In the genomic region with DNA sequence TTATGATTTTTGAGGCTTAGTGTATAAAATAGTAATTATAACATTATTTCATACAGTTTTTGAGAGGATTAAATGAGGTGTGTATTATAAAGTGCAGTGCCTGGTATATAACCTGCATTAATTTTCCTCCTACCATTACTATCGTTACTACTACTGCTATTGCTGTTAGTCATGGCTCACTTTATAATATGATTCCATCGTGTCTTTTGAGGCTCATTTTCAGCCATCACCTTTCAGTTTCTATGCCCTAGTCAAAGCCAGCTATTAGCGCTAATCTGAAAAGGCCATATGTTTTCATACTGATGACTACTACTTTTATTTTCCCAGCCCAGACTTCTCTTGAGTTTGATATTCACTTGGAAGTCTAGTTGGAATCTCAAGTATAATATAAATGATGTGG, we compare ENCODE assay signal across 20 cellular contexts. TPM values are rescaled to one million over a fixed set of nuclear protein-coding genes. Genes with fewer than 3 reads are reported as not detected.
A peak's percentile ranks its signal among the peaks of the same experiment; 100 is the strongest.
DNase-seq lines count a peak whose midpoint lies in the region; ATAC-seq and TF ChIP-seq lines count a peak whose summit lies in the region.
"Had no signal": no experiment of that assay in that cellular context is flagged by ENCODE, and none has a peak within 500 bp of the region (broad histone marks: within the 10 kb centered on the region; RNA-seq: fewer than 3 reads in every experiment).

No MANE protein-coding gene starts in this region.

- H3K4me1 ChIP-seq in cardiac muscle cell (ENCODE audit: low read depth) (peaks cover 22% of the 10 kb centered on the region), right atrium auricular region (peaks cover 0 to 41% of the 10 kb centered on the region in 2 donors), thoracic aorta (ENCODE audit: control insufficient read depth in 1 of 2, low read depth in 2 of 2) (peaks cover 45 to 66% of the 10 kb centered on the region in 2 donors), body of pancreas (peaks cover 40% of the 10 kb centered on the region), PC-9 (replicated peaks; ENCODE audit: insufficient read depth) (peaks cover 15% of the 10 kb centered on the region; the same call in 1 of the 2 replicates)

- no peaks in the 10 kb centered on the region for H3K27me3 ChIP-seq in cardiac muscle cell
- H3K27me3 ChIP-seq in right atrium auricular region, result no peaks in the 10 kb centered on the region
- no peaks in the 10 kb centered on the region for H3K27me3 ChIP-seq in thoracic aorta (replicated peaks; ENCODE audit: insufficient read depth)
- no peaks in the 10 kb centered on the region for H3K27me3 ChIP-seq in body of pancreas
- H3K27me3 ChIP-seq in PC-9 (ENCODE audit: insufficient read depth, low read depth), result no peaks in the 10 kb centered on the region

- H3K36me3 ChIP-seq in cardiac muscle cell, result no peaks in the 10 kb centered on the region
- no peaks in the 10 kb centered on the region for H3K36me3 ChIP-seq in right atrium auricular region
- no peaks in the 10 kb centered on the region for H3K36me3 ChIP-seq in thoracic aorta
- H3K36me3 ChIP-seq in body of pancreas (replicated peaks in 1 of 2; ENCODE audit: insufficient read depth in 1 of 2, low read depth in 2 of 2), result no peaks in the 10 kb centered on the region
- H3K36me3 ChIP-seq in PC-9 (ENCODE audit: low read depth), result no peaks in the 10 kb centered on the region

- TF ChIP-seq CTCF in cardiac muscle cell (IDR thresholded peaks at IDR 0.05; ENCODE audit: low read depth, low read length) (no peak), right atrium auricular region (IDR thresholded peaks at IDR 0.05) (no peak), VCaP (conservative IDR thresholded peaks at IDR 0.05) (no peak), thoracic aorta (IDR thresholded peaks at IDR 0.05) (no peak), body of pancreas (IDR thresholded peaks at IDR 0.05) (no peak), PC-9 (conservative IDR thresholded peaks at IDR 0.05) (no peak)

- POLR2A ChIA-PET in PC-9 (lab: Charles Lee; ENCODE audit: unreplicated experiment), result no interaction called here

- CTCF ChIA-PET in PC-9 (lab: Charles Lee), result interaction anchor here (1.0 kb wide), 1 partner anchor 133 kb away, joined by 3 read pairs; no protein-coding TSS in a partner anchor

- DNase-seq in cardiac muscle cell (ENCODE audit: low read depth in 1 of 2, low spot score in 1 of 2) (no peak), right atrium auricular region (ENCODE audit: low spot score) (no peak), thoracic aorta (ENCODE audit: low spot score) (no peak), body of pancreas (no peak), PC-9 (no peak), SKM-1 treated with dmso at 0.1 percent for 144 hours (lab: John Stamatoyannopoulos, UW; ENCODE audit: unreplicated experiment) (no peak)
- DNase-seq: C1 segment of cervical spinal cord, DMS 273 treated with DMSO at 0.1 percent for 48 hours, GDM1, Karpas-422, MM.1S, NCI-H1105 treated with DMSO at 0.1 percent for 48 hours, NCI-H187 treated with DMSO at 0.1 percent for 48 hours, NCI-H526 treated with DMSO at 0.1 percent for 48 hours, SHP77 treated with DMSO at 0.1 percent for 48 hours had no signal

- H2AFZ ChIP-seq in PC-9, result no peak overlapping the region
- H2AFZ ChIP-seq: GM23338 had no signal

- no peak for TF ChIP-seq POLR2A in body of pancreas (IDR thresholded peaks at IDR 0.05)

- ATAC-seq in HG02798 (IDR thresholded peaks at IDR 0.05; ENCODE audit: poor library complexity, unreplicated experiment) (peak; percentile 49), thoracic aorta (ENCODE audit: insufficient number of reproducible peaks, low FRiP score, low read depth) (no peak), body of pancreas (no peak)
- ATAC-seq: A549, GM23338, SK-N-SH treated with all-trans-retinoic acid at 6 μM for 48 hours had no signal

- intact Hi-C loops in body of pancreas (cut with DNase I) (loop anchor here (10.0 kb wide), 1 partner anchor 124 kb away; no protein-coding TSS in a partner anchor), PC-9 (cut with micrococcal nuclease; ENCODE audit: unreplicated experiment) (no loop called here)

- H3K79me2 ChIP-seq in PC-9 (ENCODE audit: low read depth), result peaks cover 82% of the 10 kb centered on the region

- H3K9me3 ChIP-seq in cardiac muscle cell (ENCODE audit: low read depth) (no peaks in the 10 kb centered on the region), right atrium auricular region (no peaks in the 10 kb centered on the region), thoracic aorta (no peaks in the 10 kb centered on the region), body of pancreas (no peaks in the 10 kb centered on the region), PC-9 (ENCODE audit: insufficient read depth, low read depth) (no peaks in the 10 kb centered on the region)
- H3K9me3 ChIP-seq: A549 had no signal

- no TSS peak for BruUV-seq in PC-9 (replicated peaks; lab: Mats Ljungman, UMichigan)

- no peaks in the 10 kb centered on the region for H3K9me2 ChIP-seq in PC-9 (ENCODE audit: insufficient read depth)

- 88 to 92% methylated on average over 3 of the region's 3 CpGs for WGBS in body of pancreas, 2 donors

- H3K27ac ChIP-seq in cardiac muscle cell, result peak overlapping the region; percentile 55
- no peak overlapping the region for H3K27ac ChIP-seq in right atrium auricular region
- H3K27ac ChIP-seq in VCaP, result peak overlapping the region; percentile 65; the same call in 1 of the 2 replicates
- H3K27ac ChIP-seq in thoracic aorta, result peak overlapping the region; percentile 5 to 45
- no peak overlapping the region for H3K27ac ChIP-seq in body of pancreas
- no peak overlapping the region for H3K27ac ChIP-seq in PC-9
- H3K27ac ChIP-seq: A549 had no signal

- no peaks in the 10 kb centered on the region for H3F3A ChIP-seq in PC-9 (ENCODE audit: insufficient read depth, low read depth)

- H3K4me2 ChIP-seq in PC-9, result no peak overlapping the region
- H3K4me2 ChIP-seq: A549, GM23338 had no signal

- peaks cover 23% of the 10 kb centered on the region for H4K20me1 ChIP-seq in PC-9 (ENCODE audit: insufficient read depth)

- H3K4me3 ChIP-seq in cardiac muscle cell (no peak overlapping the region), right atrium auricular region (no peak overlapping the region), thoracic aorta (no peak overlapping the region), body of pancreas (no peak overlapping the region), PC-9 (no peak overlapping the region)
- H3K4me3 ChIP-seq: A549, GM23338 had no signal

RNA-seq across cellular contexts. Expression of gene MEF2A, which starts 5.5 kb away (rescaled TPM):
- total RNA-seq in cardiac muscle cell, result 226 and 556 TPM in 2 replicates
- polyA plus RNA-seq in cardiac muscle cell, result 91.7 and 168 TPM in 2 replicates
- 100 to 1,000 TPM; 175 to 245 TPM for total RNA-seq in right atrium auricular region
- 100 to 1,000 TPM; 164 to 168 TPM for total RNA-seq in thoracic aorta
- 10 to 100 TPM; 25.1 to 68.7 TPM for total RNA-seq in body of pancreas
- total RNA-seq in PC-9 (2021), result 25.7 and 31.8 TPM in 2 replicates

Comparison
In these comparisons a context has a peak if more than half of its experiments do, and no peak if none do; other contexts are left out.
1. H3K27ac ChIP-seq: peak in cardiac muscle cell (single experiment), VCaP (single experiment) and thoracic aorta (2 of 2); none in right atrium auricular region (0 of 2), body of pancreas (0 of 4) and PC-9 (single experiment).